In genomic region chr6:90619221-90619620, GRCh38 we compare ENCODE assay signal across 27 cellular contexts.
"Had no signal": no experiment of that assay in that cellular context is flagged by ENCODE, and none has a peak within 500 bp of the region (broad histone marks: within the 10 kb centered on the region; RNA-seq: fewer than 3 reads in every experiment).

No MANE protein-coding gene starts in this region.

- H3K9me3 ChIP-seq: colonic mucosa, esophagus squamous epithelium, gastrocnemius medialis, heart right ventricle, left lung, lower lobe of right lung, mucosa of descending colon had no signal

- H3K4me3 ChIP-seq: colonic mucosa, esophagus squamous epithelium, gastrocnemius medialis, heart right ventricle, left lung, lower lobe of right lung, mucosa of descending colon had no signal

- H3K36me3 ChIP-seq: colonic mucosa, esophagus squamous epithelium, gastrocnemius medialis, heart right ventricle, left lung, lower lobe of right lung had no signal

- H3K4me1 ChIP-seq: colonic mucosa, esophagus squamous epithelium, gastrocnemius medialis, heart right ventricle, left lung, lower lobe of right lung had no signal

- H3K27ac Mint-ChIP-seq: dendritic cell treated with granulocyte-macrophage colony-stimulating factor and Interleukin-4, amounts not matched to agents 40 ng/mL and 50 ng/mL, for 4 days; effector memory CD8-positive, alpha-beta T cell; endodermal cell; mesothelial cell of epicardium; naive B cell had no signal

- ATAC-seq: effector memory CD8-positive, alpha-beta T cell; esophagus mucosa; gastrocnemius medialis; heart right ventricle; left colon; left lung; left ventricle myocardium superior; lower lobe of right lung; mucosa of descending colon had no signal

- H3K36me3 Mint-ChIP-seq: mesothelial cell of epicardium had no signal

- DNase-seq: colonic mucosa; cortex of kidney; effector CD8-positive, alpha-beta T cell; effector memory CD8-positive, alpha-beta T cell; endodermal cell; erythroblast; esophagus squamous epithelium; foreskin fibroblast; foreskin melanocyte; gastrocnemius medialis; glutamatergic neuron; head of caudate nucleus; heart right ventricle; hippocampal formation; kidney; kidney glomerular epithelial cell; left colon; left lung; left ventricle myocardium superior; lower lobe of right lung; mesenchymal stem cell; mucosa of descending colon; naive B cell had no signal

- H3K27me3 ChIP-seq: colonic mucosa had no signal

- H3K4me3 Mint-ChIP-seq: dendritic cell treated with granulocyte-macrophage colony-stimulating factor and Interleukin-4, amounts not matched to agents 40 ng/mL and 50 ng/mL, for 4 days; effector memory CD8-positive, alpha-beta T cell; endodermal cell; mesothelial cell of epicardium; naive B cell had no signal

- H3K27ac ChIP-seq: colonic mucosa, epithelial cell of prostate, esophagus squamous epithelium, gastrocnemius medialis, heart right ventricle, left lung, lower lobe of right lung had no signal

- H3K4me1 Mint-ChIP-seq: naive B cell had no signal
